ENCODE assay signal across 8 cellular contexts in genomic region chr15:51874751-51875644, GRCh38. TPM values are rescaled to one million over a fixed set of nuclear protein-coding genes. Genes with fewer than 3 reads are reported as not detected.
DNase-seq lines count a peak whose midpoint lies in the region; ATAC-seq and TF ChIP-seq lines count a peak whose summit lies in the region.

No MANE protein-coding gene starts in this region.

- no peak overlapping the region for H2AFZ ChIP-seq in OCI-LY7 (ENCODE audit: low read length)

- no peak overlapping the region for H3K27ac Mint-ChIP-seq in natural killer cell treated with Interleukin-12 subunit alpha and Interleukin-12 subunit beta and Interleukin-15 and Interleukin-18, amount 100 ng/mL, for 72 hours

- H3K9me2 ChIP-seq in OCI-LY7 (ENCODE audit: insufficient read depth, low read length), result no peaks in the 10 kb centered on the region

- BruUV-seq in OCI-LY7 (replicated peaks; lab: Mats Ljungman, UMichigan), result no TSS peak

- no peak overlapping the region for H3K4me3 Mint-ChIP-seq in natural killer cell treated with Interleukin-12 subunit alpha and Interleukin-12 subunit beta and Interleukin-15 and Interleukin-18, amount 100 ng/mL, for 72 hours

- H3K4me3 ChIP-seq in fibroblast of villous mesenchyme (ENCODE audit: low read depth, low read length) (no peak overlapping the region), retinal pigment epithelial cell (ENCODE audit: low read length) (no peak overlapping the region), OCI-LY7 (ENCODE audit: low read depth, low read length, poor library complexity, severe bottlenecking) (no peak overlapping the region)

- peaks cover 13% of the 10 kb centered on the region for H3K36me3 Mint-ChIP-seq in natural killer cell treated with Interleukin-12 subunit alpha and Interleukin-12 subunit beta and Interleukin-15 and Interleukin-18, amount 100 ng/mL, for 72 hours

- no peaks in the 10 kb centered on the region for H3K9me3 Mint-ChIP-seq in natural killer cell treated with Interleukin-12 subunit alpha and Interleukin-12 subunit beta and Interleukin-15 and Interleukin-18, amount 100 ng/mL, for 72 hours

- H3K4me1 Mint-ChIP-seq in natural killer cell treated with Interleukin-12 subunit alpha and Interleukin-12 subunit beta and Interleukin-15 and Interleukin-18, amount 100 ng/mL, for 72 hours (ENCODE audit: low read depth in 2 of 2), result peaks cover 7 to 15% of the 10 kb centered on the region in 2 donors

- in situ Hi-C loops in G401 (cut with HindIII; ENCODE audit: low sequenced_read_pairs), result no loop called here
- in situ Hi-C loops in SK-MEL-5 (cut with HindIII; ENCODE audit: low pct_unique_long_range_greater_than_20kb, low sequenced_read_pairs), result no loop called here

- H3K36me3 ChIP-seq in OCI-LY7 (ENCODE audit: insufficient read depth, low read length), result peaks cover 29% of the 10 kb centered on the region

- ATAC-seq in natural killer cell treated with Interleukin-12 subunit alpha and Interleukin-12 subunit beta and Interleukin-15 and Interleukin-18, amount 100 ng/mL, for 72 hours, result no peak
- no peak for ATAC-seq in GM18858 (IDR thresholded peaks at IDR 0.05; ENCODE audit: unreplicated experiment)
- no peak for ATAC-seq in HG03457 (IDR thresholded peaks at IDR 0.05; ENCODE audit: unreplicated experiment)

- no peaks in the 10 kb centered on the region for H3K27me3 Mint-ChIP-seq in natural killer cell treated with Interleukin-12 subunit alpha and Interleukin-12 subunit beta and Interleukin-15 and Interleukin-18, amount 100 ng/mL, for 72 hours

- intact Hi-C loops in OCI-LY7 (cut with micrococcal nuclease; ENCODE audit: unreplicated experiment), result no loop called here

- TF ChIP-seq CTCF in fibroblast of villous mesenchyme (IDR thresholded peaks at IDR 0.05; ENCODE audit: insufficient read depth, low read depth, low read length) (no peak), retinal pigment epithelial cell (conservative IDR thresholded peaks at IDR 0.05; ENCODE audit: low read depth, low read length) (no peak), OCI-LY7 (conservative IDR thresholded peaks at IDR 0.05; ENCODE audit: low read length) (no peak)

- no peak overlapping the region for H3K27ac ChIP-seq in OCI-LY7 (ENCODE audit: low read depth, low read length, poor library complexity, severe bottlenecking)

- DNase-seq in G401 (ENCODE audit: low spot score) (peak; percentile 38), SK-MEL-5 (ENCODE audit: low read depth, low spot score) (peak; percentile 22), fibroblast of villous mesenchyme (ENCODE audit: low read depth) (peak; percentile 92), retinal pigment epithelial cell (ENCODE audit: low read depth) (peak; percentile 78), OCI-LY7 (ENCODE audit: low spot score) (no peak)
- DNase-seq in natural killer cell treated with Interleukin-12 subunit alpha and Interleukin-12 subunit beta and Interleukin-15 and Interleukin-18, amount 100 ng/mL, for 72 hours (ENCODE audit: low spot score), result no peak

- H3K79me2 ChIP-seq in OCI-LY7 (ENCODE audit: insufficient read depth, low read depth, low read length), result no peaks in the 10 kb centered on the region

- POLR2A ChIA-PET in OCI-LY7 (lab: Charles Lee), result no interaction called here

- no peaks in the 10 kb centered on the region for H4K20me1 ChIP-seq in OCI-LY7 (ENCODE audit: insufficient read depth, low read length)

- H3K4me2 ChIP-seq in OCI-LY7 (ENCODE audit: low read length), result no peak overlapping the region

- H3K4me1 ChIP-seq in OCI-LY7 (ENCODE audit: insufficient read depth, low read length, poor library complexity, severe bottlenecking), result no peaks in the 10 kb centered on the region

- H3K9me3 ChIP-seq in OCI-LY7 (ENCODE audit: low read length), result peaks cover 10% of the 10 kb centered on the region; the same call in 1 of the 2 replicates

- CTCF ChIA-PET in OCI-LY7 (lab: Charles Lee; ENCODE audit: unreplicated experiment), result no interaction called here

RNA-seq across cellular contexts. Expression of gene TMOD3, which starts 45.5 kb away (rescaled TPM):
- total RNA-seq in G401 (2014; rRNA removed; shearing (Covaris generic)), result 20.4 and 28.8 TPM in 2 replicates
- total RNA-seq in SK-MEL-5 (2014; rRNA removed; shearing (Covaris generic)), result 19.3 and 26.2 TPM in 2 replicates
- 10.3 and 14.3 TPM in 2 replicates for polyA plus RNA-seq in SK-MEL-5 (2015; cell fraction: cytosol; rRNA removed)
- polyA plus RNA-seq in SK-MEL-5 (2015; cell fraction: nucleus; rRNA removed), result 4.8 and 8.3 TPM in 2 replicates
- total RNA-seq in fibroblast of villous mesenchyme, result 56.0 and 100 TPM in 2 replicates
- total RNA-seq in natural killer cell treated with Interleukin-12 subunit alpha and Interleukin-12 subunit beta and Interleukin-15 and Interleukin-18, amount 100 ng/mL, for 72 hours, result 10 to 100 TPM; 55.4 to 63.5 TPM
- 17.4 and 31.5 TPM in 2 replicates for total RNA-seq in OCI-LY7 (2014; rRNA removed; shearing (Covaris generic))
- total RNA-seq in OCI-LY7 (2022), result 30.5 and 31.5 TPM in 2 replicates

Comparison
In these comparisons a context has a peak if more than half of its experiments do, and no peak if none do; other contexts are left out.
1. DNase-seq: peak in G401 (single experiment), SK-MEL-5 (single experiment), fibroblast of villous mesenchyme (single experiment) and retinal pigment epithelial cell (single experiment); none in natural killer cell treated with Interleukin-12 subunit alpha and Interleukin-12 subunit beta and Interleukin-15 and Interleukin-18, amount 100 ng/mL, for 72 hours (single experiment) and OCI-LY7 (single experiment).